ENCODE assay signal across 8 cellular contexts in the genomic region with DNA sequence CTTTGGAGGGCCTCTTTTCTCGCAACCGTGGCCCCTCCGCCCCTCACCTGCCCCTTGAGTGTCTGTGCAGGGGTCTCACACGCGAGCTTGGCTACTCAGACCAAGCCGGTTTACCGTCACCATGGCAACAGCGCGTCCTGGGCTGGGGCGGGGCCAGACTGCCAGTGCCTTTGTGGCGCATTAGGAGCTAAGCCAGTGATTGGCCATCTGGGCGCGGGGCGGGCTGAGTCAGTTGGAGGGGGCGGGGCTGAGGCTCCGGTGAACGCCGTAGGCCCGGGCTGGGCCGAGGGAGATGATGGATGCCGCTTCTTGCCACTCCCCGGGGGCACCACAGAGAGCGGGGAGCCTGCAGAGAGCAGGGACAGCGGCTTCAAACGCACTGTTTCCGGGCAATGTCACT. TPM values are rescaled to one million over a fixed set of nuclear protein-coding genes. Genes with fewer than 3 reads are reported as not detected.
A peak's percentile ranks its signal among the peaks of the same experiment; 100 is the strongest.
DNase-seq lines count a peak whose midpoint lies in the region; ATAC-seq and TF ChIP-seq lines count a peak whose summit lies in the region.

No MANE protein-coding gene starts in this region.

- no peak overlapping the region for H3K4me3 ChIP-seq in CD8-positive, alpha-beta memory T cell (ENCODE audit: low read length)

- peak overlapping the region in 6 of 7 donors; percentile 37 to 86 (median 56) for H3K4me3 Mint-ChIP-seq in CD8-positive, alpha-beta memory T cell
- H3K4me3 Mint-ChIP-seq in osteocyte (ENCODE audit: unreplicated experiment) = peak overlapping the region; percentile 55

- H3K9me3 Mint-ChIP-seq in CD8-positive, alpha-beta memory T cell = peaks cover 0 to 7% (median 0%) of the 10 kb centered on the region in 5 donors
- H3K9me3 Mint-ChIP-seq in osteocyte (ENCODE audit: unreplicated experiment) = no peaks in the 10 kb centered on the region

- H3K27ac Mint-ChIP-seq in CD8-positive, alpha-beta memory T cell = peak overlapping the region in 7 of 8 donors; percentile 9 to 90 (median 81)
- peak overlapping the region; percentile 27 for H3K27ac Mint-ChIP-seq in osteocyte (ENCODE audit: unreplicated experiment)

- peaks cover 2% of the 10 kb centered on the region in 2 donors for H3K27me3 Mint-ChIP-seq in CD8-positive, alpha-beta memory T cell
- peaks cover 22% of the 10 kb centered on the region for H3K27me3 Mint-ChIP-seq in osteocyte (ENCODE audit: unreplicated experiment)

- DNase-seq in CD8-positive, alpha-beta memory T cell = peak; percentile 69 to 92 (median 80)
- peak; percentile 80 for DNase-seq in T follicular helper cell (ENCODE audit: low read depth)
- DNase-seq in anterior cingulate cortex (lab: John Stamatoyannopoulos, UW) = peak; percentile 45 to 97 (median 90)
- peak; percentile 95 for DNase-seq in cardiac septum (ENCODE audit: low spot score)
- peak; percentile 90 for DNase-seq in osteocyte (ENCODE audit: extremely low spot score, unreplicated experiment)
- peak; percentile 54 for DNase-seq in stromal cell of bone marrow (ENCODE audit: low read depth)
- DNase-seq in GF-D8 (lab: John Stamatoyannopoulos, UW) = no peak

- no peaks in the 10 kb centered on the region for H3K36me3 ChIP-seq in CD8-positive, alpha-beta memory T cell (ENCODE audit: insufficient read depth, low read length)

- CTCF ChIA-PET in CD8-positive, alpha-beta memory T cell (lab: Charles Lee) = interaction anchor here (0.6 to 2.1 kb wide), 4 partner anchors 26 to 57 kb away, joined by 3 to 5 read pairs (median 3); no protein-coding TSS in a partner anchor

- no peaks in the 10 kb centered on the region for H3K27me3 ChIP-seq in CD8-positive, alpha-beta memory T cell (ENCODE audit: insufficient read depth, low read length, poor library complexity, severe bottlenecking)

- TF ChIP-seq CTCF in osteocyte (IDR thresholded peaks at IDR 0.05) = no peak

- H3K36me3 Mint-ChIP-seq in CD8-positive, alpha-beta memory T cell = no peaks in the 10 kb centered on the region
- no peaks in the 10 kb centered on the region for H3K36me3 Mint-ChIP-seq in osteocyte (ENCODE audit: unreplicated experiment)

- H3K4me1 Mint-ChIP-seq in CD8-positive, alpha-beta memory T cell = peaks cover 11 to 17% (median 12%) of the 10 kb centered on the region in 3 donors
- H3K4me1 Mint-ChIP-seq in osteocyte (ENCODE audit: unreplicated experiment) = peaks cover 9% of the 10 kb centered on the region

- no peaks in the 10 kb centered on the region for H3K9me3 ChIP-seq in CD8-positive, alpha-beta memory T cell (ENCODE audit: low read length)

- no peaks in the 10 kb centered on the region for H3K4me1 ChIP-seq in CD8-positive, alpha-beta memory T cell (ENCODE audit: insufficient read depth, low read length)

- POLR2A ChIA-PET in CD8-positive, alpha-beta memory T cell (lab: Charles Lee) = no interaction called here

- no peak overlapping the region for H3K27ac ChIP-seq in CD8-positive, alpha-beta memory T cell (ENCODE audit: low read depth, low read length)

- peak; percentile 74 for ATAC-seq in HG02610 (IDR thresholded peaks at IDR 0.05; ENCODE audit: unreplicated experiment)

- intact Hi-C loops in cardiac septum (cut with DNase I) = no loop called here

RNA-seq across cellular contexts. Expression of a gene that starts 48.7 kb away (rescaled TPM):
- total RNA-seq in CD8-positive, alpha-beta memory T cell = not detected
- not detected for polyA plus RNA-seq in CD8-positive, alpha-beta memory T cell
- total RNA-seq in cardiac septum (not detected), osteocyte (not detected in 2 replicates)

RNA-seq across cellular contexts. Expression of a gene that starts 55.9 kb away (rescaled TPM):
- total RNA-seq in CD8-positive, alpha-beta memory T cell = 1 to 10 TPM; 1.8 to 2.1 TPM
- polyA plus RNA-seq in CD8-positive, alpha-beta memory T cell = 8.5 TPM
- total RNA-seq in cardiac septum (1.0 TPM), osteocyte (not detected in 2 replicates)
